In genomic region chr14:53260286-53260685, GRCh38 we compare ENCODE assay signal across 17 cellular contexts.
DNase-seq lines count a peak whose midpoint lies in the region; ATAC-seq and TF ChIP-seq lines count a peak whose summit lies in the region.
"Had no signal": no experiment of that assay in that cellular context is flagged by ENCODE, and none has a peak within 500 bp of the region (broad histone marks: within the 10 kb centered on the region; RNA-seq: fewer than 3 reads in every experiment).

No MANE protein-coding gene starts in this region.

- H4K5ac ChIP-seq in mesendoderm (ENCODE audit: low read length): no peak overlapping the region

- no peak overlapping the region for H3K4ac ChIP-seq in mesendoderm (ENCODE audit: low read depth, low read length)

- peaks cover 0 to 4% of the 10 kb centered on the region in 2 donors for H3K27me3 Mint-ChIP-seq in natural killer cell (ENCODE audit: low read depth in 2 of 2)
- H3K27me3 Mint-ChIP-seq: CD4-positive, alpha-beta memory T cell had no signal

- TF ChIP-seq POLR2A in spleen (IDR thresholded peaks at IDR 0.05): no peak

- TF ChIP-seq CTCF in natural killer cell (IDR thresholded peaks at IDR 0.05) (no peak), spleen (IDR thresholded peaks at IDR 0.05 in 8 of 11, conservative IDR thresholded peaks at IDR 0.05 in 3 of 11) (no peak)

- no peak overlapping the region for H3K4me3 Mint-ChIP-seq in natural killer cell
- H3K4me3 Mint-ChIP-seq: CD14-positive monocyte; CD4-positive, alpha-beta memory T cell; GM23338; HFFc6 had no signal

- in situ Hi-C loops in HAP-1 (cut with MboI; ENCODE audit: low sequenced_read_pairs): no loop called here

- DNase-seq in HAP-1 (ENCODE audit: low spot score in 2 of 2): peak; percentile 79 to 87
- DNase-seq in Jurkat, Clone E6-1 (ENCODE audit: low read depth, low spot score): peak; percentile 15
- DNase-seq in mesendoderm: peak; percentile 85
- DNase-seq in natural killer cell: no peak
- DNase-seq in NCI-H748 (lab: John Stamatoyannopoulos, UW; ENCODE audit: unreplicated experiment): no peak
- DNase-seq in spleen: no peak
- DNase-seq: 8988T; CD4-positive, alpha-beta memory T cell; DMS153; DMS79; GF-D8; HFFc6 had no signal

- H3K9me3 ChIP-seq in HAP-1: no peaks in the 10 kb centered on the region
- H3K9me3 ChIP-seq in spleen: peaks cover 3 to 28% (median 20%) of the 10 kb centered on the region in 8 donors

- H3K27ac ChIP-seq in mesendoderm (ENCODE audit: low read depth, low read length): no peak overlapping the region
- no peak overlapping the region for H3K27ac ChIP-seq in spleen
- H3K27ac ChIP-seq: BLaER1 had no signal

- H3K36me3 ChIP-seq in HAP-1 (replicated peaks) (no peaks in the 10 kb centered on the region), mesendoderm (ENCODE audit: control insufficient read depth, insufficient read depth, low read length) (no peaks in the 10 kb centered on the region), spleen (no peaks in the 10 kb centered on the region)
- H3K36me3 ChIP-seq: BLaER1 had no signal

- no peak overlapping the region for H2AK5ac ChIP-seq in mesendoderm (ENCODE audit: low read length)

- no peak overlapping the region for H3K23ac ChIP-seq in mesendoderm (ENCODE audit: low read length)

- H3K4me1 ChIP-seq in HAP-1 (peaks cover 14% of the 10 kb centered on the region), mesendoderm (ENCODE audit: control insufficient read depth, low read depth, low read length) (no peaks in the 10 kb centered on the region), spleen (no peaks in the 10 kb centered on the region)
- H3K4me1 ChIP-seq: BLaER1 had no signal

- no peak overlapping the region for H2BK15ac ChIP-seq in mesendoderm (replicated peaks; ENCODE audit: low read depth)

- H3K36me3 Mint-ChIP-seq in natural killer cell: peaks cover 10% of the 10 kb centered on the region
- H3K36me3 Mint-ChIP-seq: CD14-positive monocyte had no signal

- intact Hi-C loops in natural killer cell (cut with micrococcal nuclease): no loop called here
- intact Hi-C loops in spleen (cut with DNase I; ENCODE audit: low total_unique reads): no loop called here

- H3K9ac ChIP-seq in mesendoderm (ENCODE audit: low read length): no peak overlapping the region
- H3K9ac ChIP-seq: BLaER1 had no signal

- H3K79me2 ChIP-seq in mesendoderm (ENCODE audit: control insufficient read depth, insufficient read depth, low read length): no peaks in the 10 kb centered on the region

- ATAC-seq in natural killer cell (no peak), HG02970 (IDR thresholded peaks at IDR 0.05; ENCODE audit: low FRiP score, unreplicated experiment) (no peak)
- ATAC-seq: GM23338, HCT116 had no signal

- H3K4me1 Mint-ChIP-seq in natural killer cell: no peaks in the 10 kb centered on the region
- H3K4me1 Mint-ChIP-seq: CD14-positive monocyte; CD4-positive, alpha-beta memory T cell had no signal

- H2BK5ac ChIP-seq in mesendoderm (ENCODE audit: low read length): no peak overlapping the region

- H3K27me3 ChIP-seq in HAP-1 (ENCODE audit: low read depth) (no peaks in the 10 kb centered on the region), mesendoderm (ENCODE audit: insufficient read depth, low read length, poor library complexity) (no peaks in the 10 kb centered on the region), spleen (replicated peaks in 1 of 7) (no peaks in the 10 kb centered on the region)
- H3K27me3 ChIP-seq: BLaER1 had no signal

- no peak overlapping the region for H3K4me2 ChIP-seq in mesendoderm (ENCODE audit: low read length)
- H3K4me2 ChIP-seq: BLaER1, GM23338 had no signal

- peaks cover 0 to 4% of the 10 kb centered on the region in 2 donors for H3K9me3 Mint-ChIP-seq in natural killer cell
- H3K9me3 Mint-ChIP-seq: HFFc6 had no signal

- no peak overlapping the region for H3K27ac Mint-ChIP-seq in natural killer cell
- H3K27ac Mint-ChIP-seq: CD14-positive monocyte; CD4-positive, alpha-beta memory T cell; GM23338; HFFc6 had no signal

- H3K4me3 ChIP-seq in HAP-1 (no peak overlapping the region), mesendoderm (ENCODE audit: low read length) (no peak overlapping the region), spleen (no peak overlapping the region)
- no peak overlapping the region for H3K4me3 ChIP-seq in Jurkat, Clone E6-1 (ENCODE audit: low read length)
- H3K4me3 ChIP-seq: BLaER1, GM23338 had no signal

- no peak overlapping the region for H2BK120ac ChIP-seq in mesendoderm (ENCODE audit: low read depth, low read length)

- H3K18ac ChIP-seq in mesendoderm (ENCODE audit: low read length): no peak overlapping the region

- no peaks in the 10 kb centered on the region for H3K79me1 ChIP-seq in mesendoderm (ENCODE audit: low read length)

- H4K8ac ChIP-seq in mesendoderm (ENCODE audit: low read depth, low read length): no peak overlapping the region

- no peak overlapping the region for H3K56ac ChIP-seq in mesendoderm (ENCODE audit: low read length)

- WGBS in mesendoderm (ENCODE audit: extremely low coverage, insufficient coverage, low lambda C conversion rate): no CpG with 5 or more reads among the region's 5 CpGs
- WGBS in spleen, 5 donors: 63 to 86% (median 80%) methylated on average over 5 of the region's 5 CpGs

Comparison
In these comparisons a context has a peak if more than half of its experiments do, and no peak if none do; other contexts are left out.
1. DNase-seq: peak in HAP-1 (2 of 2), Jurkat, Clone E6-1 (single experiment) and mesendoderm (single experiment); none in natural killer cell (single experiment), NCI-H748 (single experiment) and spleen (single experiment).